Comparison of ENCODE assay signal across 27 cellular contexts in genomic region chr3:4458961-4459360, GRCh38.
"Had no signal": no experiment of that assay in that cellular context is flagged by ENCODE, and none has a peak within 500 bp of the region (broad histone marks: within the 10 kb centered on the region; RNA-seq: fewer than 3 reads in every experiment).

No MANE protein-coding gene starts in this region.

- H3K27ac ChIP-seq: stomach, suprapubic skin, testis, thoracic aorta, thyroid gland, tibial artery, tibial nerve, transverse colon, upper lobe of left lung, upper lobe of right lung, uterus, vagina had no signal

- H3K27me3 ChIP-seq: stomach, suprapubic skin, testis, thyroid gland, tibial artery, tibial nerve, transverse colon, upper lobe of left lung, upper lobe of right lung, uterus, vagina had no signal

- DNase-seq: stimulated activated CD4-positive, alpha-beta T cell treated with anti-CD3 and anti-CD28 coated beads, Interleukin-2, amount 100 ng/mL, for 48 hours; stimulated activated CD4-positive, alpha-beta T cell treated with anti-CD3 and anti-CD28 coated beads, Interleukin-4, amount 100 ng/mL, for 1 hour; stimulated activated CD4-positive, alpha-beta T cell treated with anti-CD3 and anti-CD28 coated beads, Interleukin-4, amount 100 ng/mL, for 24 hours; stimulated activated CD4-positive, alpha-beta T cell treated with anti-CD3 and anti-CD28 coated beads, Interleukin-4, amount 100 ng/mL, for 4 hours; stimulated activated CD8-positive, alpha-beta memory T cell treated with anti-CD3 and anti-CD28 coated beads, Interleukin-4, amount 100 ng/mL, for 48 hours; stimulated activated naive B cell treated with anti-CD40 and anti-IgM and Interleukin-4, amounts not matched to agents 10 μg/mL and 1 μg/mL and 100 μg/mL, for 72 hours; stimulated activated naive CD4-positive, alpha-beta T cell; stimulated activated naive CD4-positive, alpha-beta T cell treated with Interleukin-2 at 50 U/mL for 16 hours; stimulated activated naive CD8-positive, alpha-beta T cell treated with anti-CD3 and anti-CD28 coated beads, Interleukin-15, amount 100 ng/mL, for 72 hours; stimulated activated naive CD8-positive, alpha-beta T cell treated with anti-CD3 and anti-CD28 coated beads, Interleukin-15, Interleukin-2, amounts not matched to agents 100 U/mL and 50 U/mL, for 24 hours; stomach; substantia nigra; testis; thyroid gland; tibial artery; transverse colon; trophoblast cell; upper lobe of left lung; upper lobe of right lung; uterus had no signal

- H3K4me1 ChIP-seq: suprapubic skin, testis, thyroid gland, tibial artery, transverse colon, upper lobe of left lung, upper lobe of right lung, uterus, vagina had no signal

- H3K9me3 ChIP-seq: stomach, suprapubic skin, testis, thoracic aorta, thyroid gland, tibial artery, tibial nerve, transverse colon, upper lobe of left lung, upper lobe of right lung, uterus, vagina had no signal

- H3K4me3 ChIP-seq: stomach, suprapubic skin, testis, thoracic aorta, thyroid gland, tibial artery, tibial nerve, transverse colon, upper lobe of left lung, upper lobe of right lung, uterus, vagina had no signal

- ATAC-seq: stimulated activated effector memory CD8-positive, alpha-beta T cell treated with anti-CD3 and anti-CD28 coated beads, Interleukin-12 subunit alpha, Interleukin-12 subunit beta, amount 100 ng/mL, for 72 hours; stimulated activated memory B cell treated with anti-CD40 and anti-IgM and Interleukin-4, amounts not matched to agents 10 μg/mL and 1 μg/mL and 100 μg/mL, for 72 hours; stimulated activated naive B cell treated with anti-CD40 and anti-IgM and Interleukin-4, amounts not matched to agents 10 μg/mL and 1 μg/mL and 100 μg/mL, for 72 hours; stimulated activated naive CD8-positive, alpha-beta T cell treated with anti-CD3 and anti-CD28 coated beads, Interleukin-15, amount 100 ng/mL, for 72 hours; stimulated activated naive CD8-positive, alpha-beta T cell treated with anti-CD3 and anti-CD28 coated beads, Interleukin-15, Interleukin-2, amounts not matched to agents 100 U/mL and 50 U/mL, for 24 hours; upper lobe of right lung had no signal

- FAIRE-seq: urothelium cell line had no signal

- H3K36me3 ChIP-seq: stomach, suprapubic skin, thoracic aorta, thyroid gland, tibial artery, tibial nerve, transverse colon, upper lobe of left lung, upper lobe of right lung, uterus, vagina had no signal
